1 cellular context compared by ENCODE assay signal in genomic region chr2:29106241-29106640, GRCh38.
TF ChIP-seq lines count a peak whose summit lies in the region.

No MANE protein-coding gene starts in this region.

TF ChIP-seq in HepG2, 621 proteins besides CTCF, POLR2A, EP300 and RAD21:
- TF ChIP-seq ZBTB26 (CRISPR knock-in tag; IDR thresholded peaks at IDR 0.05; ENCODE audit: borderline replicate concordance) (no peak), NFE2L1 (CRISPR knock-in tag; IDR thresholded peaks at IDR 0.05; ENCODE audit: borderline replicate concordance) (no peak), ZNF292 (CRISPR knock-in tag; IDR thresholded peaks at IDR 0.05; ENCODE audit: borderline replicate concordance, low read depth) (no peak), E2F1 (CRISPR knock-in tag; IDR thresholded peaks at IDR 0.05) (no peak), FUBP1 (CRISPR knock-in tag; IDR thresholded peaks at IDR 0.05; ENCODE audit: borderline replicate concordance) (no peak), ZNF251 (CRISPR knock-in tag; IDR thresholded peaks at IDR 0.05) (no peak), REXO4 (CRISPR knock-in tag; IDR thresholded peaks at IDR 0.05; ENCODE audit: borderline replicate concordance) (no peak), HDAC1 (CRISPR knock-in tag; IDR thresholded peaks at IDR 0.05) (no peak), CEBPB (IDR thresholded peaks at IDR 0.05; ENCODE audit: borderline replicate concordance, low read depth, low read length) (no peak)
